ENCODE assay signal across 1 cellular context in genomic region chr1:152001631-152002584, GRCh38.
A peak's percentile ranks its signal among the peaks of the same experiment; 100 is the strongest.
TF ChIP-seq lines count a peak whose summit lies in the region.

No MANE protein-coding gene starts in this region.

TF ChIP-seq in HEK293, 187 proteins besides CTCF, POLR2A, EP300 and RAD21 (continued from another document):
- no peak for TF ChIP-seq ZBTB49 (tag by site-specific recombination; IDR thresholded peaks at IDR 0.05; ENCODE audit: low read depth)
- peak; percentile 22; the same call in 1 of the 2 replicates for TF ChIP-seq PRDM10 (tag by site-specific recombination; IDR thresholded peaks at IDR 0.05)
- peak; percentile 46; the same call in 1 of the 2 replicates for TF ChIP-seq KLF9 (tag by site-specific recombination; IDR thresholded peaks at IDR 0.05; ENCODE audit: low read depth)
TF ChIP-seq in HEK293: peak in this region for 12.
